In genomic region chr3:11591006-11591360, GRCh38 we compare ENCODE assay signal across 10 cellular contexts. TPM values are rescaled to one million over a fixed set of nuclear protein-coding genes. Genes with fewer than 3 reads are reported as not detected.
DNase-seq lines count a peak whose midpoint lies in the region; ATAC-seq and TF ChIP-seq lines count a peak whose summit lies in the region.
"Had no signal": no experiment of that assay in that cellular context is flagged by ENCODE, and none has a peak within 500 bp of the region (broad histone marks: within the 10 kb centered on the region; RNA-seq: fewer than 3 reads in every experiment).

No MANE protein-coding gene starts in this region.

- no peaks in the 10 kb centered on the region for H3K36me3 ChIP-seq in adrenal gland (replicated peaks in 1 of 2)

- no peak for ATAC-seq in GM19455 (IDR thresholded peaks at IDR 0.05; ENCODE audit: unreplicated experiment)
- ATAC-seq in HG03432 (IDR thresholded peaks at IDR 0.05; ENCODE audit: unreplicated experiment): no peak

- H3K27ac Mint-ChIP-seq in glutamatergic neuron (ENCODE audit: unreplicated experiment): peak overlapping the region; percentile 96

- 29 to 47% (median 33%) methylated on average over 7 of the region's 7 CpGs for WGBS in adrenal gland, 4 donors

- TF ChIP-seq CTCF in adrenal gland (IDR thresholded peaks at IDR 0.05) (no peak), glutamatergic neuron (IDR thresholded peaks at IDR 0.05; ENCODE audit: partially characterized antibody, unreplicated experiment) (no peak)

- peak overlapping the region; percentile 36 for H3K4me3 Mint-ChIP-seq in glutamatergic neuron (ENCODE audit: unreplicated experiment)
- H3K4me3 Mint-ChIP-seq: activated T-cell treated with anti-CD3 and anti-CD28 coated beads, Interleukin-2, amount 50 U/mL, for 24 hours had no signal

- no peak overlapping the region for H3K4me3 ChIP-seq in adrenal gland

- peak overlapping the region in 4 of 5 donors; percentile 48 to 75 (median 61) for H3K27ac ChIP-seq in adrenal gland

- no peaks in the 10 kb centered on the region for H3K9me3 ChIP-seq in adrenal gland (replicated peaks in 1 of 3)

- intact Hi-C loops in adrenal gland (cut with DNase I): no loop called here

- no peaks in the 10 kb centered on the region for H3K9me3 Mint-ChIP-seq in glutamatergic neuron (ENCODE audit: unreplicated experiment)
- H3K9me3 Mint-ChIP-seq: activated T-cell treated with anti-CD3 and anti-CD28 coated beads, Interleukin-2, amount 50 U/mL, for 24 hours had no signal

- TF ChIP-seq POLR2A in adrenal gland (IDR thresholded peaks at IDR 0.05): no peak

- H3K4me1 Mint-ChIP-seq in glutamatergic neuron (ENCODE audit: low read depth, unreplicated experiment): peaks cover 29% of the 10 kb centered on the region

- H3K4me1 ChIP-seq in adrenal gland (replicated peaks in 1 of 2): peaks cover 46 to 62% of the 10 kb centered on the region in 2 donors

- H3K27me3 ChIP-seq in adrenal gland: no peaks in the 10 kb centered on the region

- DNase-seq in ELR (ENCODE audit: low read depth) (peak; percentile 53), adrenal gland (no peak), glutamatergic neuron (no peak), renal cortical epithelial cell (ENCODE audit: low read depth) (peak; percentile 42), NCI-H1417 (lab: John Stamatoyannopoulos, UW) (no peak), NCI-H146 treated with DMSO at 0.1 percent for 48 hours (lab: John Stamatoyannopoulos, UW; ENCODE audit: unreplicated experiment) (no peak)
- DNase-seq: activated T-cell treated with anti-CD3 and anti-CD28 coated beads, Interleukin-2, amount 50 U/mL, for 24 hours; stimulated activated CD4-positive, alpha-beta T cell treated with anti-CD3 and anti-CD28 coated beads, Interleukin-4, amount 100 ng/mL, for 24 hours had no signal

- no peaks in the 10 kb centered on the region for H3K36me3 Mint-ChIP-seq in glutamatergic neuron (ENCODE audit: unreplicated experiment)

- peaks cover 3% of the 10 kb centered on the region for H3K27me3 Mint-ChIP-seq in glutamatergic neuron (ENCODE audit: unreplicated experiment)
- H3K27me3 Mint-ChIP-seq: activated T-cell treated with anti-CD3 and anti-CD28 coated beads, Interleukin-2, amount 50 U/mL, for 24 hours had no signal

RNA-seq across cellular contexts. Expression of gene VGLL4, which starts 52.7 kb away (rescaled TPM):
- total RNA-seq in adrenal gland (100 to 1,000 TPM in 5 of 8 donors, 10 to 100 TPM in 3; 38.3 to 153 (median 108) TPM), glutamatergic neuron (ENCODE audit: unreplicated experiment) (29.4 TPM), renal cortical epithelial cell (51.2 and 67.7 TPM in 2 replicates)
- 10 to 100 TPM; 46.2 to 78.1 (median 50.1) TPM for polyA plus RNA-seq in adrenal gland

Comparison
In these comparisons a context has a peak if more than half of its experiments do, and no peak if none do; other contexts are left out.
1. DNase-seq: peak in ELR (single experiment) and renal cortical epithelial cell (single experiment); none in adrenal gland (0 of 7), glutamatergic neuron (single experiment), NCI-H1417 (0 of 3) and NCI-H146 treated with DMSO at 0.1 percent for 48 hours (single experiment).